ENCODE assay signal across 8 cellular contexts in the genomic region with DNA sequence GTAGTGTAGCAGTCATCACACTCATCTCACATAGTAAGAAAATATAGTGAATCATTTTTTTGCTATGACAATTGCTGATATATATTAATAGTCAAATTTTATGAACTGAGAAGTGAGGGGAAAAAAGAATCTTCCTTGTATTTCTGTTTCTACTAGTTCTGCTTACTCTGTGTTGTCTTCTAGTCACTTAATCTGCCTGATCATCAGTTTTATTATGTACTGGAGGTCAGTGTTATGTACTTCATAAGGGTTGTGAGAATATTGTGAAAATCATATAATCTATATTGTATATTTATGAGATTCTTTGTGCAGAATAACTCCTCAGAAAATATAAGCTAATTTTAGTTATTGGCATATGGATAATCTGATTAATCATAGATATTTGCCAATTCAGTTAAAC.
"Had no signal": no experiment of that assay in that cellular context is flagged by ENCODE, and none has a peak within 500 bp of the region (broad histone marks: within the 10 kb centered on the region; RNA-seq: fewer than 3 reads in every experiment).

No MANE protein-coding gene starts in this region.

- DNase-seq: GDM1, GF-D8 had no signal

- H3K4me3 ChIP-seq: GM12878 had no signal

- FAIRE-seq: G401.6, GM12878, GM12891, GM12892, GM18507, GM19239 had no signal

- ATAC-seq: GM12878 had no signal
